Comparison of ENCODE assay signal across 1 cellular context in genomic region chr15:52568569-52569243, GRCh38.
TF ChIP-seq lines count a peak whose summit lies in the region.

A gene with protein sequence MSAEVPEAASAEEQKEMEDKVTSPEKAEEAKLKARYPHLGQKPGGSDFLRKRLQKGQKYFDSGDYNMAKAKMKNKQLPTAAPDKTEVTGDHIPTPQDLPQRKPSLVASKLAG (minus strand): TSS chr15:52569030. CDS start chr15:52568892, 138 bp downstream.

TF ChIP-seq in H1, 55 proteins besides CTCF, POLR2A, EP300 and RAD21 (continued from another document):
- TF ChIP-seq CHD7 (IDR thresholded peaks at IDR 0.05; ENCODE audit: insufficient replicate concordance, low read length): no peak
- TF ChIP-seq HDAC2 (IDR thresholded peaks at IDR 0.05; ENCODE audit: borderline replicate concordance in 1 of 2, low read depth in 2 of 2, low read length in 2 of 2): 0 out of 4 replicates have a peak, but pooled peaks have one; percentile 22 to 27
- no peak for TF ChIP-seq CTBP2 (IDR thresholded peaks at IDR 0.05; ENCODE audit: borderline replicate concordance, insufficient read depth, insufficient read length, low read length)
- no peak for TF ChIP-seq BRCA1 (IDR thresholded peaks at IDR 0.05; ENCODE audit: low read depth, low read length)
- no peak for TF ChIP-seq SRF (IDR thresholded peaks at IDR 0.05; ENCODE audit: low read depth, low read length)
- TF ChIP-seq BCL11A (IDR thresholded peaks at IDR 0.05; ENCODE audit: low read depth in 2 of 2, low read length in 2 of 2): no peak
- TF ChIP-seq RFX5 (IDR thresholded peaks at IDR 0.05; ENCODE audit: borderline replicate concordance, low read depth, low read length): no peak
- TF ChIP-seq MAFK (IDR thresholded peaks at IDR 0.05; ENCODE audit: low read depth, low read length): no peak
- TF ChIP-seq TEAD4 (IDR thresholded peaks at IDR 0.05; ENCODE audit: low read depth, low read length): 0 out of 2 replicates have a peak, but pooled peaks have one; percentile 1
- peak; percentile 92 for TF ChIP-seq TAF7 (optimal IDR thresholded peaks at IDR 0.05; ENCODE audit: borderline replicate concordance, low read depth, low read length)
- no peak for TF ChIP-seq ATF3 (IDR thresholded peaks at IDR 0.05; ENCODE audit: insufficient read depth, low read depth, low read length)
- TF ChIP-seq EZH2 (IDR thresholded peaks at IDR 0.05; ENCODE audit: low read depth, low read length, severe bottlenecking): no peak
- peak; percentile 78 for TF ChIP-seq TBP (IDR thresholded peaks at IDR 0.05; ENCODE audit: low read depth, low read length)
- TF ChIP-seq KDM1A (IDR thresholded peaks at IDR 0.05; ENCODE audit: borderline replicate concordance, low read length): no peak
- TF ChIP-seq PHF8 (conservative IDR thresholded peaks at IDR 0.05; ENCODE audit: low read depth, low read length): peak; percentile 98
- peak; percentile 41; the same call in 1 of the 2 replicates for TF ChIP-seq ATF2 (IDR thresholded peaks at IDR 0.05; ENCODE audit: low read length)
- TF ChIP-seq SIRT6 (IDR thresholded peaks at IDR 0.05; ENCODE audit: low read length): no peak
- TF ChIP-seq SP2 (IDR thresholded peaks at IDR 0.05; ENCODE audit: low read length): no peak
- TF ChIP-seq, protein P1, sequence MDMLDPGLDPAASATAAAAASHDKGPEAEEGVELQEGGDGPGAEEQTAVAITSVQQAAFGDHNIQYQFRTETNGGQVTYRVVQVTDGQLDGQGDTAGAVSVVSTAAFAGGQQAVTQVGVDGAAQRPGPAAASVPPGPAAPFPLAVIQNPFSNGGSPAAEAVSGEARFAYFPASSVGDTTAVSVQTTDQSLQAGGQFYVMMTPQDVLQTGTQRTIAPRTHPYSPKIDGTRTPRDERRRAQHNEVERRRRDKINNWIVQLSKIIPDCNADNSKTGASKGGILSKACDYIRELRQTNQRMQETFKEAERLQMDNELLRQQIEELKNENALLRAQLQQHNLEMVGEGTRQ (IDR thresholded peaks at IDR 0.05; ENCODE audit: low read length): no peak
- TF ChIP-seq KDM4A (IDR thresholded peaks at IDR 0.05; ENCODE audit: low read depth, low read length, severe bottlenecking): peak; percentile 70
- TF ChIP-seq CHD2 (IDR thresholded peaks at IDR 0.05; ENCODE audit: low read length): peak; percentile 62
- TF ChIP-seq, protein P2, sequence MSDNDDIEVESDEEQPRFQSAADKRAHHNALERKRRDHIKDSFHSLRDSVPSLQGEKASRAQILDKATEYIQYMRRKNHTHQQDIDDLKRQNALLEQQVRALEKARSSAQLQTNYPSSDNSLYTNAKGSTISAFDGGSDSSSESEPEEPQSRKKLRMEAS (IDR thresholded peaks at IDR 0.05): peak; percentile 94
- no peak for TF ChIP-seq JUND (IDR thresholded peaks at IDR 0.05; ENCODE audit: low read length)
- no peak for TF ChIP-seq CBX5 (IDR thresholded peaks at IDR 0.05; ENCODE audit: low read depth, low read length)
- peak; percentile 92 for TF ChIP-seq CREB1 (IDR thresholded peaks at IDR 0.05)
- no peak for TF ChIP-seq HDAC6 (IDR thresholded peaks at IDR 0.05; ENCODE audit: low read depth, low read length)
- TF ChIP-seq EGR1 (IDR thresholded peaks at IDR 0.05; ENCODE audit: borderline replicate concordance, low read depth, low read length): no peak
- peak; percentile 50; the same call in 1 of the 2 replicates for TF ChIP-seq SP1 (IDR thresholded peaks at IDR 0.05; ENCODE audit: low read depth, low read length)
- TF ChIP-seq SIX5 (IDR thresholded peaks at IDR 0.05; ENCODE audit: low read depth, low read length): peak; percentile 62; the same call in 1 of the 2 replicates
- peak; percentile 91 for TF ChIP-seq ASH2L (IDR thresholded peaks at IDR 0.05; ENCODE audit: low read length)
- no peak for TF ChIP-seq ZNF274 (IDR thresholded peaks at IDR 0.05; ENCODE audit: borderline replicate concordance, extremely low read depth, low read length)
- TF ChIP-seq CEBPB (IDR thresholded peaks at IDR 0.05; ENCODE audit: low read depth, low read length): no peak
- TF ChIP-seq POU5F1 (IDR thresholded peaks at IDR 0.05; ENCODE audit: low read depth, low read length): no peak
- TF ChIP-seq CBX8 (IDR thresholded peaks at IDR 0.05; ENCODE audit: borderline replicate concordance, low read depth, low read length): no peak
- peak; percentile 94 for TF ChIP-seq TAF1 (IDR thresholded peaks at IDR 0.05; ENCODE audit: low read depth, low read length)
- peak; percentile 93 for TF ChIP-seq GABPA (IDR thresholded peaks at IDR 0.05; ENCODE audit: borderline replicate concordance, insufficient read depth, low read length)
- TF ChIP-seq JUN (IDR thresholded peaks at IDR 0.05; ENCODE audit: low read depth, low read length): no peak
- peak; percentile 33 to 54; a peak in 2 of 4 replicates for TF ChIP-seq SIN3A (conservative IDR thresholded peaks at IDR 0.05 in 1 of 2, IDR thresholded peaks at IDR 0.05 in 1 of 2; ENCODE audit: low read depth in 1 of 2, low read length in 2 of 2)
- TF ChIP-seq BACH1 (IDR thresholded peaks at IDR 0.05; ENCODE audit: low read length): no peak
- no peak for TF ChIP-seq SUZ12 (IDR thresholded peaks at IDR 0.05; ENCODE audit: low read length)
- TF ChIP-seq, protein P3, sequence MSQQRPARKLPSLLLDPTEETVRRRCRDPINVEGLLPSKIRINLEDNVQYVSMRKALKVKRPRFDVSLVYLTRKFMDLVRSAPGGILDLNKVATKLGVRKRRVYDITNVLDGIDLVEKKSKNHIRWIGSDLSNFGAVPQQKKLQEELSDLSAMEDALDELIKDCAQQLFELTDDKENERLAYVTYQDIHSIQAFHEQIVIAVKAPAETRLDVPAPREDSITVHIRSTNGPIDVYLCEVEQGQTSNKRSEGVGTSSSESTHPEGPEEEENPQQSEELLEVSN (IDR thresholded peaks at IDR 0.05): peak; percentile 98
- no peak for TF ChIP-seq SP4 (IDR thresholded peaks at IDR 0.05; ENCODE audit: low read length)
- TF ChIP-seq NANOG (IDR thresholded peaks at IDR 0.05; ENCODE audit: insufficient read depth, low read depth, low read length, poor library complexity, severe bottlenecking): no peak
- TF ChIP-seq SAP30 (IDR thresholded peaks at IDR 0.05; ENCODE audit: insufficient read depth, insufficient replicate concordance, low read length): peak; percentile 14
- TF ChIP-seq RNF2 (IDR thresholded peaks at IDR 0.05; ENCODE audit: borderline replicate concordance, low read depth, low read length, missing control alignments, poor library complexity, severe bottlenecking): no peak
- TF ChIP-seq TCF12 (IDR thresholded peaks at IDR 0.05; ENCODE audit: low read depth, low read length): no peak
- TF ChIP-seq KDM5A (IDR thresholded peaks at IDR 0.05; ENCODE audit: low read length): no peak; the same call in 1 of the 2 replicates
- TF ChIP-seq NRF1 (IDR thresholded peaks at IDR 0.05; ENCODE audit: low read depth, low read length): no peak
- peak; percentile 98 for TF ChIP-seq RBBP5 (IDR thresholded peaks at IDR 0.05; ENCODE audit: borderline replicate concordance, low read depth, low read length)
- TF ChIP-seq CHD1 (IDR thresholded peaks at IDR 0.05; ENCODE audit: low read depth, low read length): no peak
- TF ChIP-seq POLR2AphosphoS5 (IDR thresholded peaks at IDR 0.05; ENCODE audit: low read depth, low read length): no peak; the same call in none of the 2 replicates
- no peak for TF ChIP-seq RXRA (IDR thresholded peaks at IDR 0.05; ENCODE audit: insufficient read depth, low read depth, low read length)
- peak; percentile 96 for TF ChIP-seq YY1 (IDR thresholded peaks at IDR 0.05; ENCODE audit: low read depth, low read length)
- TF ChIP-seq FOSL1 (IDR thresholded peaks at IDR 0.05; ENCODE audit: insufficient read depth, low read depth, low read length): no peak
